Comparison of ENCODE assay signal across 8 cellular contexts in the genomic region with DNA sequence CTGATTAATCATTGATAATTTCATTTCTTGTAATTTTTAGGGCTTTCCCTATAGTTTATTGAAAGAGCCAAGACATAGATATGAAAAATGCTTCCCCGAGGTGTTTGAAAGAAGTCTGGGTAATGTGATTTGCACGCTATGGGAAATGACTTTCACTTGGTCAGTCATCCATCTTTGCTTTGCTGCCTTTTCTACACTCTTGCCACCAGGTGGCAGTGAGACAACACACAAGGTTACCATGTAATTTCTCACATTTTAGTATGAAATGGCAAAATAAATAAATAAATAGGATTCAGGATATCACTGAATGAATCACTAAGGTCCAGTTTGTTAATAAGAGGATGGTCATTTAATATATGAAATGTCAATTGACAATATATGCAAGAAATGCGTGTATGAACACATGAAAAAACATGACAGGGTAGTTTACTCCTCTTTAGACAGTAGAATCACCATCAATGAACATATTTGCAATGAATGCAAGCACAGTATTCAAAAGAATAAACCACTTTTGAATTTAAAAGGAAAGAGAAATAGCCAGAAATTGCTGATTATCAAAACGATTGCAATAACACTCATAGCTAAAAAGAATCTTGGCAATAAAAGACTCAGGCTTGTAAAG. TPM values are rescaled to one million over a fixed set of nuclear protein-coding genes. Genes with fewer than 3 reads are reported as not detected.
DNase-seq lines count a peak whose midpoint lies in the region; ATAC-seq, FAIRE-seq and TF ChIP-seq lines count a peak whose summit lies in the region.

No MANE protein-coding gene starts in this region.

- ATAC-seq in psoas muscle: no peak

- H3K27me3 ChIP-seq in SJCRH30 (no peaks in the 10 kb centered on the region), psoas muscle (ENCODE audit: insufficient read depth in 3 of 3, low read length in 2 of 3) (no peaks in the 10 kb centered on the region)

- H3K4me3 ChIP-seq in SJCRH30 (no peak overlapping the region), psoas muscle (no peak overlapping the region)

- no peaks in the 10 kb centered on the region for H3K36me3 Mint-ChIP-seq in HFFc6 (ENCODE audit: low read depth)

- intact Hi-C loops in psoas muscle (cut with DNase I): no loop called here

- H3K27me3 Mint-ChIP-seq in HFFc6 (ENCODE audit: insufficient read depth): no peaks in the 10 kb centered on the region

- 24 to 35% (median 33%) methylated on average over 4 of the region's 4 CpGs for whole genome bisulfite sequencing in psoas muscle, 3 donors

- DNase-seq in Ammon's horn (ENCODE audit: low spot score): peak; percentile 58
- peak; percentile 2 for DNase-seq in GM12892 (ENCODE audit: insufficient read length)
- peak; percentile 61 for DNase-seq in HFFc6
- DNase-seq in SJCRH30: peak; percentile 26 to 74
- DNase-seq in fibroblast of gingiva (ENCODE audit: low read depth): peak; percentile 41
- no peak for DNase-seq in psoas muscle
- DNase-seq in middle frontal gyrus (ENCODE audit: extremely low spot score, low spot score): no peak

- TF ChIP-seq CTCF in HFFc6 (IDR thresholded peaks at IDR 0.05) (peak; percentile 87), LNCAP (IDR thresholded peaks at IDR 0.05) (peak; percentile 77), psoas muscle (IDR thresholded peaks at IDR 0.05) (peak; percentile 23)

- H3K4me1 ChIP-seq in SJCRH30: no peaks in the 10 kb centered on the region; the same call in 1 of the 2 replicates
- H3K4me1 ChIP-seq in psoas muscle: no peaks in the 10 kb centered on the region

- H3K9me3 Mint-ChIP-seq in HFFc6: no peaks in the 10 kb centered on the region

- H3K27ac Mint-ChIP-seq in HFFc6: no peak overlapping the region

- H3K4me1 Mint-ChIP-seq in HFFc6 (ENCODE audit: low read depth): peaks cover 6% of the 10 kb centered on the region; the same call in 1 of the 2 replicates

- H3K27ac ChIP-seq in SJCRH30 (no peak overlapping the region), psoas muscle (no peak overlapping the region)

- FAIRE-seq in GM12892 (lab: Jason Lieb, UNC): peak; percentile 67

- no peak for TF ChIP-seq POLR2A in GM12892 (IDR thresholded peaks at IDR 0.05; ENCODE audit: low read depth, low read length)

- H3K36me3 ChIP-seq in SJCRH30: no peaks in the 10 kb centered on the region
- H3K36me3 ChIP-seq in psoas muscle (ENCODE audit: insufficient read depth in 1 of 2, low read depth in 1 of 2): no peaks in the 10 kb centered on the region

- peak overlapping the region; percentile 66; the same call in 1 of the 2 replicates for H3K4me3 Mint-ChIP-seq in HFFc6

- H3K9me3 ChIP-seq in SJCRH30 (replicated peaks) (no peaks in the 10 kb centered on the region), psoas muscle (no peaks in the 10 kb centered on the region)

RNA-seq across cellular contexts. Expression of a gene that starts 52.2 kb away (rescaled TPM):
- polyA plus RNA-seq in GM12892 (2012; ENCODE audit: missing spikeins): not detected
- not detected for total RNA-seq in HFFc6 (2021; fragmentation: NEBNext Ultra II Directional; extraction: Animal tissue kit (Norgen Biotek cat#: 25700))
- 0.04 and 0.20 TPM in 2 replicates for total RNA-seq in SJCRH30 (2014; rRNA removed; shearing (Covaris generic))
- not detected for total RNA-seq in psoas muscle
- not detected for polyA plus RNA-seq in psoas muscle

Comparison
In these comparisons a context has a peak if more than half of its experiments do, and no peak if none do; other contexts are left out.
1. DNase-seq: peak in Ammon's horn (single experiment), GM12892 (single experiment), HFFc6 (single experiment), SJCRH30 (2 of 2) and fibroblast of gingiva (single experiment); none in psoas muscle (0 of 2) and middle frontal gyrus (single experiment).
2. CTCF ChIP-seq: peak in every context shown above with its lines; median percentile 87 in HFFc6; 77 in LNCAP; 23 in psoas muscle.